ENCODE assay signal across 10 cellular contexts in genomic region chr19:48244289-48244688, GRCh38. TPM values are rescaled to one million over a fixed set of nuclear protein-coding genes. Genes with fewer than 3 reads are reported as not detected.
DNase-seq lines count a peak whose midpoint lies in the region; ATAC-seq and TF ChIP-seq lines count a peak whose summit lies in the region.
"Had no signal": no experiment of that assay in that cellular context is flagged by ENCODE, and none has a peak within 500 bp of the region (broad histone marks: within the 10 kb centered on the region; RNA-seq: fewer than 3 reads in every experiment).

No MANE protein-coding gene starts in this region.

- H3K9me3 ChIP-seq in OCI-LY7 (ENCODE audit: low read length) (no peaks in the 10 kb centered on the region), MM.1S (replicated peaks; ENCODE audit: insufficient read depth, low read length) (no peaks in the 10 kb centered on the region)

- H3K9ac ChIP-seq in MM.1S (ENCODE audit: low read length) = no peak overlapping the region

- POLR2A ChIA-PET in OCI-LY7 (lab: Charles Lee) = no interaction called here

- peak overlapping the region; percentile 9 for H3K4me3 ChIP-seq in OCI-LY7 (ENCODE audit: low read depth, low read length, poor library complexity, severe bottlenecking)
- H3K4me3 ChIP-seq in MM.1S (ENCODE audit: low read length) = no peak overlapping the region

- CTCF ChIA-PET in OCI-LY7 (lab: Charles Lee; ENCODE audit: unreplicated experiment) = no interaction called here

- H3K27me3 ChIP-seq in MM.1S (replicated peaks; ENCODE audit: insufficient read depth, low read length) = no peaks in the 10 kb centered on the region

- peaks cover 5% of the 10 kb centered on the region for H3F3A ChIP-seq in MM.1S (ENCODE audit: insufficient read depth, low read length)

- ATAC-seq in activated naive CD4-positive, alpha-beta T cell treated with anti-CD3 and anti-CD28 coated beads, Interleukin-2, amount 50 U/mL, for 72 hours = peak; percentile 91 to 92
- ATAC-seq in HG03378 (IDR thresholded peaks at IDR 0.05; ENCODE audit: unreplicated experiment) (no peak), GM21526 (IDR thresholded peaks at IDR 0.05; ENCODE audit: low FRiP score, unreplicated experiment) (no peak)

- H3K4me1 Mint-ChIP-seq in nephron progenitor cell = peaks cover 8% of the 10 kb centered on the region

- H2AFZ ChIP-seq in OCI-LY7 (ENCODE audit: low read length) (no peak overlapping the region), MM.1S (ENCODE audit: low read length) (no peak overlapping the region)

- H3K4me1 ChIP-seq in OCI-LY7 (ENCODE audit: insufficient read depth, low read length, poor library complexity, severe bottlenecking) (peaks cover 28% of the 10 kb centered on the region), MM.1S (ENCODE audit: low read length) (no peaks in the 10 kb centered on the region)

- DNase-seq in Daoy (ENCODE audit: low read depth) (peak; percentile 28), OCI-LY7 (ENCODE audit: low spot score) (peak; percentile 31), nephron progenitor cell (no peak), MM.1S (no peak), cerebellum (ENCODE audit: low spot score) (no peak)
- peak in 1 of 2 donors; percentile 33 for DNase-seq in activated naive CD4-positive, alpha-beta T cell treated with anti-CD3 and anti-CD28 coated beads, Interleukin-2, amount 50 U/mL, for 72 hours (ENCODE audit: low spot score in 2 of 2)
- DNase-seq: amniotic stem cell, NCI-H510A had no signal

- H3K9me3 Mint-ChIP-seq in activated naive CD4-positive, alpha-beta T cell treated with anti-CD3 and anti-CD28 coated beads, Interleukin-2, amount 50 U/mL, for 72 hours = no peaks in the 10 kb centered on the region
- no peaks in the 10 kb centered on the region for H3K9me3 Mint-ChIP-seq in nephron progenitor cell

- H3K27ac Mint-ChIP-seq in activated naive CD4-positive, alpha-beta T cell treated with anti-CD3 and anti-CD28 coated beads, Interleukin-2, amount 50 U/mL, for 72 hours = peak overlapping the region; percentile 0 to 77
- H3K27ac Mint-ChIP-seq in nephron progenitor cell = peak overlapping the region; percentile 36

- H4K20me1 ChIP-seq in OCI-LY7 (ENCODE audit: insufficient read depth, low read length) (no peaks in the 10 kb centered on the region), MM.1S (ENCODE audit: insufficient read depth, low read length) (no peaks in the 10 kb centered on the region)

- H3K4me3 Mint-ChIP-seq in nephron progenitor cell = no peak overlapping the region

- H3K9me2 ChIP-seq in OCI-LY7 (ENCODE audit: insufficient read depth, low read length) (no peaks in the 10 kb centered on the region), MM.1S (replicated peaks; ENCODE audit: insufficient read depth, low read length) (no peaks in the 10 kb centered on the region)

- BruUV-seq in OCI-LY7 (replicated peaks; lab: Mats Ljungman, UMichigan) = no TSS peak

- peaks cover 49% of the 10 kb centered on the region; the same call in 1 of the 2 replicates for H3K79me2 ChIP-seq in OCI-LY7 (ENCODE audit: insufficient read depth, low read depth, low read length)
- peaks cover 8% of the 10 kb centered on the region; the same call in 1 of the 2 replicates for H3K79me2 ChIP-seq in MM.1S (ENCODE audit: low read length)

- peak overlapping the region; percentile 18; the same call in 1 of the 2 replicates for H3K4me2 ChIP-seq in OCI-LY7 (ENCODE audit: low read length)
- no peak overlapping the region for H3K4me2 ChIP-seq in MM.1S (ENCODE audit: low read depth, low read length)

- no peak for TF ChIP-seq CTCF in OCI-LY7 (conservative IDR thresholded peaks at IDR 0.05; ENCODE audit: low read length)
- TF ChIP-seq CTCF in nephron progenitor cell (IDR thresholded peaks at IDR 0.05) = no peak
- TF ChIP-seq CTCF in MM.1S (IDR thresholded peaks at IDR 0.05; ENCODE audit: low read length) = no peak

- H3K27ac ChIP-seq in OCI-LY7 (ENCODE audit: low read depth, low read length, poor library complexity, severe bottlenecking) = peak overlapping the region; percentile 42
- no peak overlapping the region for H3K27ac ChIP-seq in MM.1S (ENCODE audit: low read length)

- intact Hi-C loops in OCI-LY7 (cut with micrococcal nuclease; ENCODE audit: unreplicated experiment) = no loop called here

- no peaks in the 10 kb centered on the region for H3K27me3 Mint-ChIP-seq in nephron progenitor cell (ENCODE audit: low read depth, poor library complexity)

- peaks cover 29 to 57% of the 10 kb centered on the region in 2 donors for H3K36me3 Mint-ChIP-seq in activated naive CD4-positive, alpha-beta T cell treated with anti-CD3 and anti-CD28 coated beads, Interleukin-2, amount 50 U/mL, for 72 hours
- H3K36me3 Mint-ChIP-seq in nephron progenitor cell (ENCODE audit: low read depth) = peaks cover 76% of the 10 kb centered on the region

- H3K36me3 ChIP-seq in OCI-LY7 (ENCODE audit: insufficient read depth, low read length) = peaks cover 77% of the 10 kb centered on the region
- H3K36me3 ChIP-seq in MM.1S (replicated peaks; ENCODE audit: insufficient read depth, low read length) = 0 out of 2 replicates have a peak, but pooled peaks cover 3% of the 10 kb centered on the region

RNA-seq across cellular contexts. Expression of gene CARD8, which starts 11.4 kb away (rescaled TPM):
- 13.2 and 14.2 TPM in 2 replicates for total RNA-seq in Daoy (2014; rRNA removed; shearing (Covaris generic))
- 51.0 and 52.5 TPM in 2 replicates for total RNA-seq in OCI-LY7 (2014; rRNA removed; shearing (Covaris generic))
- total RNA-seq in OCI-LY7 (2022) (56.1 and 82.9 TPM in 2 replicates), cerebellum (46.5 TPM)
- total RNA-seq in activated naive CD4-positive, alpha-beta T cell treated with anti-CD3 and anti-CD28 coated beads, Interleukin-2, amount 50 U/mL, for 72 hours = 100 to 1,000 TPM in 1 of 2 donors, 10 to 100 TPM in 1; 99.5 to 147 TPM

RNA-seq across cellular contexts. Expression of gene ZNF114, which starts 25.6 kb away (rescaled TPM):
- 0.54 and 1.2 TPM in 2 replicates for total RNA-seq in Daoy (2014; rRNA removed; shearing (Covaris generic))
- total RNA-seq in OCI-LY7 (2014; rRNA removed; shearing (Covaris generic)) = not detected in 2 replicates
- total RNA-seq in OCI-LY7 (2022) (not detected in 2 replicates), cerebellum (7.6 TPM)
- under 1 TPM in 1 of 2 donors, not detected in 1; 0.31 TPM for total RNA-seq in activated naive CD4-positive, alpha-beta T cell treated with anti-CD3 and anti-CD28 coated beads, Interleukin-2, amount 50 U/mL, for 72 hours

Comparison
In these comparisons a context has a peak if more than half of its experiments do, and no peak if none do; other contexts are left out.
1. DNase-seq: peak in Daoy (single experiment) and OCI-LY7 (single experiment); none in nephron progenitor cell (single experiment), MM.1S (single experiment) and cerebellum (single experiment).
2. ATAC-seq: peak in activated naive CD4-positive, alpha-beta T cell treated with anti-CD3 and anti-CD28 coated beads, Interleukin-2, amount 50 U/mL, for 72 hours (2 of 2); none in HG03378 (single experiment) and GM21526 (single experiment).